1 cellular context compared by ENCODE assay signal in genomic region chr21:39625211-39625895, GRCh38.
TF ChIP-seq lines count a peak whose summit lies in the region.

No MANE protein-coding gene starts in this region.

TF ChIP-seq in HepG2, 621 proteins besides CTCF, POLR2A, EP300 and RAD21 (continued from another document):
- no peak for TF ChIP-seq ZNF441 (CRISPR knock-in tag; IDR thresholded peaks at IDR 0.05; ENCODE audit: borderline replicate concordance)
- TF ChIP-seq ZNF451 (CRISPR knock-in tag; IDR thresholded peaks at IDR 0.05): no peak
- TF ChIP-seq MTA3 (CRISPR knock-in tag; IDR thresholded peaks at IDR 0.05): no peak
- TF ChIP-seq TRIM24 (CRISPR knock-in tag; IDR thresholded peaks at IDR 0.05): no peak
- no peak for TF ChIP-seq ZNF468 (CRISPR knock-in tag; IDR thresholded peaks at IDR 0.05)
- TF ChIP-seq KLF13 (CRISPR knock-in tag; IDR thresholded peaks at IDR 0.05): no peak
- TF ChIP-seq ARID3A (IDR thresholded peaks at IDR 0.05; ENCODE audit: low read depth, low read length): no peak
- TF ChIP-seq GZF1 (CRISPR knock-in tag; IDR thresholded peaks at IDR 0.05): no peak
- no peak for TF ChIP-seq REL (CRISPR knock-in tag; conservative IDR thresholded peaks at IDR 0.05)
- no peak for TF ChIP-seq MIXL1 (CRISPR knock-in tag; IDR thresholded peaks at IDR 0.05)
- no peak for TF ChIP-seq ZNF251 (CRISPR knock-in tag; IDR thresholded peaks at IDR 0.05)
- no peak for TF ChIP-seq SOX6 (IDR thresholded peaks at IDR 0.05)
- no peak for TF ChIP-seq SOX6 (CRISPR knock-in tag; IDR thresholded peaks at IDR 0.05)
- no peak for TF ChIP-seq FOXO1 (CRISPR knock-in tag; IDR thresholded peaks at IDR 0.05)
- TF ChIP-seq CREB3 (CRISPR knock-in tag; IDR thresholded peaks at IDR 0.05): no peak
- TF ChIP-seq HOXA5 (CRISPR knock-in tag; IDR thresholded peaks at IDR 0.05): no peak
- TF ChIP-seq ZNF552 (CRISPR knock-in tag; IDR thresholded peaks at IDR 0.05; ENCODE audit: borderline replicate concordance): no peak
